In the genomic region with DNA sequence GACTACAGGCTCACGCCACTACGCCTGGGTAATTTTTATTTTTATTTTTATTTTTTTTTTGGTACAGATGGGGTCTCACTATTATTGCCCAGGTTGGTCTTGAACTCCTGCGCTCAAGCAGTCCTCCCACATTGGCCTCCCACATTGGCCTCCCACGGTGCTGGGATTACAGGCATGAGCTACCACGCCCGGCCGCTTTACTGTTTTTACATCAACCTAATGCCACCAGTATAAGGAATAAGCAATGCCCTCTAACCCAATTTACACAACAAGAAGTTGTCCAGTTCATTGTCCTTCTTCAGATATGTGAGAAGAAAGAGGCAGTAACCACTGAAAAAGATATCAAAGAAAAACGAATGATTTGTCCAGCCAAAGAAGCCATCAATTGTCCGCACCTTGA, we compare ENCODE assay signal across 14 cellular contexts.
"Had no signal": no experiment of that assay in that cellular context is flagged by ENCODE, and none has a peak within 500 bp of the region (broad histone marks: within the 10 kb centered on the region; RNA-seq: fewer than 3 reads in every experiment).

No MANE protein-coding gene starts in this region.

- H3K4me3 Mint-ChIP-seq: endodermal cell, nephron had no signal

- H3K27me3 Mint-ChIP-seq: activated naive CD8-positive, alpha-beta T cell had no signal

- H3K9me3 Mint-ChIP-seq: endodermal cell, nephron had no signal

- DNase-seq: activated CD4-positive, alpha-beta T cell treated with anti-CD3 and anti-CD28 coated beads for 1 hour; activated gamma-delta T cell treated with Interleukin-2 at 50 U/mL for 16 hours; endodermal cell; foreskin fibroblast; stimulated activated CD4-positive, alpha-beta T cell treated with anti-CD3 and anti-CD28 coated beads, Interleukin-2, amount 100 ng/mL, for 24 hours; stimulated activated naive CD8-positive, alpha-beta T cell treated with anti-CD3 and anti-CD28 coated beads, Interleukin-15, Interleukin-2, amounts not matched to agents 100 U/mL and 50 U/mL, for 24 hours; T-helper 2 cell; WERI-Rb-1 had no signal

- H3K27ac Mint-ChIP-seq: activated naive CD8-positive, alpha-beta T cell; endodermal cell; nephron had no signal

- H3K36me3 ChIP-seq: WERI-Rb-1 had no signal

- H3K27ac ChIP-seq: epithelial cell of prostate, hepatocyte, WERI-Rb-1 had no signal

- H2AFZ ChIP-seq: hepatocyte had no signal

- H3K4me3 ChIP-seq: body of pancreas, hepatocyte, lung had no signal

- H3K36me3 Mint-ChIP-seq: activated naive CD8-positive, alpha-beta T cell had no signal

- H3K4me2 ChIP-seq: hepatocyte had no signal

- ATAC-seq: body of pancreas had no signal

- H3K27me3 ChIP-seq: body of pancreas, hepatocyte had no signal

- H3K9me3 ChIP-seq: body of pancreas had no signal
